Comparison of ENCODE assay signal across 32 cellular contexts in genomic region chr1:58365328-58365727, GRCh38.
"Had no signal": no experiment of that assay in that cellular context is flagged by ENCODE, and none has a peak within 500 bp of the region (broad histone marks: within the 10 kb centered on the region; RNA-seq: fewer than 3 reads in every experiment).

No MANE protein-coding gene starts in this region.

- H3K27ac ChIP-seq: brain microvascular endothelial cell, esophagus muscularis mucosa, foreskin keratinocyte, gastrocnemius medialis, heart right ventricle, hepatocyte had no signal

- H3K9me3 Mint-ChIP-seq: activated CD4-positive, alpha-beta memory T cell treated with anti-CD3 and anti-CD28 coated beads for 36 hours; activated naive CD4-positive, alpha-beta T cell treated with anti-CD3 and anti-CD28 coated beads, Interleukin-2, amount 10 ng/mL, durations not matched to agents 7 days and 5 days; activated naive CD8-positive, alpha-beta T cell treated with anti-CD3 and anti-CD28 coated beads, Interleukin-2, amount 10 ng/mL, durations not matched to agents 7 days and 5 days; activated T-helper 1 cell treated with anti-CD3 and anti-CD28 coated beads, Interleukin-12 subunit alpha, Interleukin-12 subunit beta, Interleukin-2, Interleukin-4 antibody, amounts not matched to agents 30 ng/mL and 10 ng/mL and 1 ng/mL, durations not matched to agents 14 hours and 24 hours and 36 hours; activated T-helper 2 cell treated with anti-CD3 and anti-CD28 coated beads, Interferon-gamma antibody, Interleukin-2, Interleukin-4, amounts not matched to agents 10 μg/mL and 5 μg/mL and 100 μg/mL, durations not matched to agents 14 hours and 24 hours and 36 hours; effector memory CD8-positive, alpha-beta T cell had no signal

- H3K27me3 Mint-ChIP-seq: activated CD4-positive, alpha-beta memory T cell treated with anti-CD3 and anti-CD28 coated beads for 36 hours; activated CD4-positive, alpha-beta T cell treated with anti-CD3 and anti-CD28 coated beads for 36 hours; activated CD4-positive, alpha-beta T cell treated with anti-CD3 and anti-CD28 coated beads, Interleukin-2, amount 10 ng/mL, durations not matched to agents 24 days and 14 days; activated naive CD4-positive, alpha-beta T cell treated with anti-CD3 and anti-CD28 coated beads, Interleukin-2, amount 10 ng/mL, durations not matched to agents 7 days and 5 days; activated naive CD8-positive, alpha-beta T cell treated with anti-CD3 and anti-CD28 coated beads, Interleukin-2, amount 10 ng/mL, durations not matched to agents 7 days and 5 days; effector memory CD8-positive, alpha-beta T cell had no signal

- H3K4me3 Mint-ChIP-seq: activated CD4-positive, alpha-beta memory T cell treated with anti-CD3 and anti-CD28 coated beads for 36 hours; activated CD4-positive, alpha-beta T cell treated with anti-CD3 and anti-CD28 coated beads for 36 hours; activated CD4-positive, alpha-beta T cell treated with anti-CD3 and anti-CD28 coated beads, Interleukin-2, amount 10 ng/mL, durations not matched to agents 24 days and 14 days; activated CD8-positive, alpha-beta memory T cell treated with anti-CD3 and anti-CD28 coated beads, Interleukin-2, amount 10 ng/mL, durations not matched to agents 7 days and 5 days; activated CD8-positive, alpha-beta T cell treated with anti-CD3 and anti-CD28 coated beads, Interleukin-2, amount 10 ng/mL, durations not matched to agents 7 days and 5 days; activated naive CD4-positive, alpha-beta T cell treated with anti-CD3 and anti-CD28 coated beads, Interleukin-2, amount 10 ng/mL, durations not matched to agents 7 days and 5 days; activated naive CD8-positive, alpha-beta T cell treated with anti-CD3 and anti-CD28 coated beads, Interleukin-2, amount 10 ng/mL, durations not matched to agents 7 days and 5 days; activated T-helper 1 cell treated with anti-CD3 and anti-CD28 coated beads, Interleukin-12 subunit alpha, Interleukin-12 subunit beta, Interleukin-2, Interleukin-4 antibody, amounts not matched to agents 30 ng/mL and 10 ng/mL and 1 ng/mL, durations not matched to agents 14 hours and 24 hours and 36 hours; effector memory CD8-positive, alpha-beta T cell had no signal

- H3K4me3 ChIP-seq: esophagus muscularis mucosa, gastrocnemius medialis, heart right ventricle, hepatocyte had no signal

- ATAC-seq: activated CD4-positive, alpha-beta T cell treated with anti-CD3 and anti-CD28 coated beads for 36 hours; activated CD8-positive, alpha-beta memory T cell treated with anti-CD3 and anti-CD28 coated beads, Interleukin-2, amount 10 ng/mL, durations not matched to agents 7 days and 5 days; activated CD8-positive, alpha-beta T cell treated with anti-CD3 and anti-CD28 coated beads, Interleukin-2, amount 10 ng/mL, durations not matched to agents 7 days and 5 days; activated naive CD4-positive, alpha-beta T cell treated with anti-CD3 and anti-CD28 coated beads, Interleukin-2, amount 50 U/mL, for 72 hours; effector memory CD8-positive, alpha-beta T cell; foreskin keratinocyte; gastrocnemius medialis; heart right ventricle had no signal

- H3K4me1 Mint-ChIP-seq: activated CD4-positive, alpha-beta T cell treated with anti-CD3 and anti-CD28 coated beads for 36 hours; activated CD4-positive, alpha-beta T cell treated with anti-CD3 and anti-CD28 coated beads, Interleukin-2, amount 10 ng/mL, durations not matched to agents 24 days and 14 days; activated CD8-positive, alpha-beta memory T cell treated with anti-CD3 and anti-CD28 coated beads, Interleukin-2, amount 10 ng/mL, durations not matched to agents 7 days and 5 days; activated naive CD4-positive, alpha-beta T cell treated with anti-CD3 and anti-CD28 coated beads, Interleukin-2, amount 10 ng/mL, durations not matched to agents 7 days and 5 days; activated naive CD8-positive, alpha-beta T cell treated with anti-CD3 and anti-CD28 coated beads, Interleukin-2, amount 10 ng/mL, durations not matched to agents 7 days and 5 days had no signal

- H3K27me3 ChIP-seq: brain microvascular endothelial cell, esophagus muscularis mucosa, gastrocnemius medialis, heart right ventricle, hepatocyte had no signal

- H3K4me2 ChIP-seq: hepatocyte had no signal

- H3K27ac Mint-ChIP-seq: activated CD4-positive, alpha-beta memory T cell treated with anti-CD3 and anti-CD28 coated beads for 36 hours; activated CD4-positive, alpha-beta T cell treated with anti-CD3 and anti-CD28 coated beads for 36 hours; activated CD4-positive, alpha-beta T cell treated with anti-CD3 and anti-CD28 coated beads, Interleukin-2, amount 10 ng/mL, durations not matched to agents 24 days and 14 days; activated CD8-positive, alpha-beta memory T cell treated with anti-CD3 and anti-CD28 coated beads, Interleukin-2, amount 10 ng/mL, durations not matched to agents 7 days and 5 days; activated CD8-positive, alpha-beta T cell treated with anti-CD3 and anti-CD28 coated beads, Interleukin-2, amount 10 ng/mL, durations not matched to agents 7 days and 5 days; activated naive CD4-positive, alpha-beta T cell treated with anti-CD3 and anti-CD28 coated beads, Interleukin-2, amount 10 ng/mL, durations not matched to agents 7 days and 5 days; activated naive CD4-positive, alpha-beta T cell treated with anti-CD3 and anti-CD28 coated beads, Interleukin-2, amount 50 U/mL, for 72 hours; activated naive CD8-positive, alpha-beta T cell treated with anti-CD3 and anti-CD28 coated beads, Interleukin-2, amount 10 ng/mL, durations not matched to agents 7 days and 5 days; activated T-helper 1 cell treated with anti-CD3 and anti-CD28 coated beads, Interleukin-12 subunit alpha, Interleukin-12 subunit beta, Interleukin-2, Interleukin-4 antibody, amounts not matched to agents 30 ng/mL and 10 ng/mL and 1 ng/mL, durations not matched to agents 14 hours and 24 hours and 36 hours; activated T-helper 2 cell treated with anti-CD3 and anti-CD28 coated beads, Interferon-gamma antibody, Interleukin-2, Interleukin-4, amounts not matched to agents 10 μg/mL and 5 μg/mL and 100 μg/mL, durations not matched to agents 14 hours and 24 hours and 36 hours; effector memory CD8-positive, alpha-beta T cell had no signal

- H3K36me3 Mint-ChIP-seq: activated CD4-positive, alpha-beta memory T cell treated with anti-CD3 and anti-CD28 coated beads for 36 hours; activated CD8-positive, alpha-beta memory T cell treated with anti-CD3 and anti-CD28 coated beads, Interleukin-2, amount 10 ng/mL, durations not matched to agents 7 days and 5 days; activated naive CD4-positive, alpha-beta T cell treated with anti-CD3 and anti-CD28 coated beads, Interleukin-2, amount 10 ng/mL, durations not matched to agents 7 days and 5 days; activated naive CD4-positive, alpha-beta T cell treated with anti-CD3 and anti-CD28 coated beads, Interleukin-2, amount 50 U/mL, for 72 hours had no signal

- H3K36me3 ChIP-seq: brain microvascular endothelial cell, esophagus muscularis mucosa, gastrocnemius medialis, heart right ventricle had no signal

- H2AFZ ChIP-seq: hepatocyte had no signal

- H3K4me1 ChIP-seq: esophagus muscularis mucosa, foreskin keratinocyte, heart right ventricle had no signal

- H3K9me3 ChIP-seq: esophagus muscularis mucosa, gastrocnemius medialis had no signal

- H3K79me2 ChIP-seq: hepatocyte had no signal

- DNase-seq: activated CD4-positive, alpha-beta memory T cell treated with anti-CD3 and anti-CD28 coated beads for 36 hours; activated CD4-positive, alpha-beta T cell treated with anti-CD3 and anti-CD28 coated beads for 36 hours; activated CD4-positive, alpha-beta T cell treated with anti-CD3 and anti-CD28 coated beads, Interleukin-2, amount 10 ng/mL, durations not matched to agents 24 days and 14 days; activated CD4-positive, CD25-positive, alpha-beta regulatory T cell; activated CD4-positive, CD25-positive, alpha-beta regulatory T cell treated with anti-CD3 and anti-CD28 coated beads, Interleukin-2, amount 50 U/mL, for 72 hours; activated CD8-positive, alpha-beta memory T cell treated with anti-CD3 and anti-CD28 coated beads, Interleukin-2, amount 10 ng/mL, durations not matched to agents 7 days and 5 days; activated CD8-positive, alpha-beta memory T cell treated with anti-CD3 and anti-CD28 coated beads, Interleukin-2, amount 50 U/mL, for 4 hours; activated CD8-positive, alpha-beta T cell treated with anti-CD3 and anti-CD28 coated beads, Interleukin-2, amount 10 ng/mL, durations not matched to agents 7 days and 5 days; activated effector memory CD4-positive, alpha-beta T cell treated with anti-CD3 and anti-CD28 coated beads, Interleukin-2, amount 50 U/mL, for 16 hours; activated naive CD4-positive, alpha-beta T cell treated with anti-CD3 and anti-CD28 coated beads, Interleukin-2, amount 10 ng/mL, durations not matched to agents 7 days and 5 days; activated naive CD8-positive, alpha-beta T cell treated with anti-CD3 and anti-CD28 coated beads, Interleukin-2, amount 10 ng/mL, durations not matched to agents 7 days and 5 days; activated T-cell treated with anti-CD3 and anti-CD28 coated beads, Interleukin-2, amount 50 U/mL, for 1 hour; activated T-cell treated with anti-CD3 and anti-CD28 coated beads, Interleukin-2, amount 50 U/mL, for 48 hours; anterior cingulate cortex; brain microvascular endothelial cell; caudate nucleus; cortex of kidney; dermis blood vessel endothelial cell; effector CD4-positive, alpha-beta T cell; effector memory CD8-positive, alpha-beta T cell; erythroblast; foreskin keratinocyte; gastrocnemius medialis; heart right ventricle; T-helper 9 cell had no signal

- FAIRE-seq: astrocyte, colon had no signal
